15 cellular contexts compared by ENCODE assay signal in the genomic region with DNA sequence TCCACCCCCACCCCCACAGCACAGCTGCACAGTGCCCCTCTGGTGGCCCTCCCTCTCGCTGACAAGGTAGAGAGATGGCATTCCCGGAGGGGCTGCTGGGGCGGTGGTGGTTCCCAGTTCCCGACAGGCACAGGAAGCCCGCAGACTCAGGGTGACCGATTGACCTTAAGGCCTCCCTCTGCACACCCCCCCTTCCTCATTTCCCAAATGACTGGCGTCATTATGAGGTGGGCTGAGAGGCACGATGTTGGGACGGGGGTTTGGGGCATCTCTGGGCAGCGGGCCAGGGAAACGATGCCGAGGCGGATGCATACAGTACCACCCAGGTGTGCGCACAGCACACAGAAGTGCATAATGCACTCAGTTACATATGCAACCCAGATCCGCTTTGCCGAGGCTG. TPM values are rescaled to one million over a fixed set of nuclear protein-coding genes. Genes with fewer than 3 reads are reported as not detected.
"Had no signal": no experiment of that assay in that cellular context is flagged by ENCODE, and none has a peak within 500 bp of the region (broad histone marks: within the 10 kb centered on the region; RNA-seq: fewer than 3 reads in every experiment).

No MANE protein-coding gene starts in this region.

- H3K27ac Mint-ChIP-seq: activated B cell treated with CpG ODN at 0.5 μM for 24 hours; stimulated activated naive B cell treated with anti-CD40 and anti-IgM and Interleukin-4, amounts not matched to agents 10 μg/mL and 1 μg/mL and 100 μg/mL, for 72 hours had no signal

- DNase-seq: activated B cell treated with CpG ODN at 0.5 μM for 24 hours; activated CD4-positive, alpha-beta T cell treated with anti-CD3 and anti-CD28 coated beads, Interleukin-2, amount 10 ng/mL, durations not matched to agents 24 days and 14 days; activated naive CD4-positive, alpha-beta T cell treated with anti-CD3 and anti-CD28 coated beads, Interleukin-2, amount 50 U/mL, for 16 hours; central memory CD4-positive, alpha-beta T cell; effector CD8-positive, alpha-beta T cell; kidney glomerular epithelial cell; naive thymus-derived CD4-positive, alpha-beta T cell; right lobe of liver; spleen; stimulated activated CD4-positive, alpha-beta T cell treated with anti-CD3 and anti-CD28 coated beads, Interleukin-1b, Interleukin-23, amount 100 ng/mL, for 48 hours; stimulated activated naive B cell treated with anti-CD40 and anti-IgM and Interleukin-4, amounts not matched to agents 10 μg/mL and 1 μg/mL and 100 μg/mL, for 72 hours; transverse colon had no signal

- H3K9me3 Mint-ChIP-seq: activated B cell treated with CpG ODN at 0.5 μM for 24 hours; activated CD4-positive, alpha-beta T cell treated with anti-CD3 and anti-CD28 coated beads, Interleukin-2, amount 10 ng/mL, durations not matched to agents 24 days and 14 days; stimulated activated naive B cell treated with anti-CD40 and anti-IgM and Interleukin-4, amounts not matched to agents 10 μg/mL and 1 μg/mL and 100 μg/mL, for 72 hours; T-helper 1 cell treated with Interleukin-12 subunit alpha and Interleukin-12 subunit beta and Interleukin-4 antibody, amounts not matched to agents 30 μg/mL and 1 μg/mL, for 36 hours had no signal

- H3K27me3 Mint-ChIP-seq: activated B cell treated with CpG ODN at 0.5 μM for 24 hours; naive thymus-derived CD4-positive, alpha-beta T cell had no signal

- H3K4me3 Mint-ChIP-seq: activated B cell treated with CpG ODN at 0.5 μM for 24 hours; stimulated activated naive B cell treated with anti-CD40 and anti-IgM and Interleukin-4, amounts not matched to agents 10 μg/mL and 1 μg/mL and 100 μg/mL, for 72 hours had no signal

- ATAC-seq: body of pancreas, gastroesophageal sphincter had no signal

RNA-seq across cellular contexts. Expression of a gene that starts 41.0 kb away (rescaled TPM):
- total RNA-seq: activated B cell treated with CpG ODN at 0.5 μM for 24 hours had no signal
